In genomic region chr10:7523656-7524055, GRCh38 we compare ENCODE assay signal across 23 cellular contexts.
A peak's percentile ranks its signal among the peaks of the same experiment; 100 is the strongest.
DNase-seq lines count a peak whose midpoint lies in the region; ATAC-seq and TF ChIP-seq lines count a peak whose summit lies in the region.
"Had no signal": no experiment of that assay in that cellular context is flagged by ENCODE, and none has a peak within 500 bp of the region (broad histone marks: within the 10 kb centered on the region; RNA-seq: fewer than 3 reads in every experiment).

No MANE protein-coding gene starts in this region.

- no peak for TF ChIP-seq CTCF in activated CD8-positive, alpha-beta T cell treated with anti-CD3 and anti-CD28 coated beads for 36 hours (IDR thresholded peaks at IDR 0.05)
- TF ChIP-seq CTCF in PC-3 (conservative IDR thresholded peaks at IDR 0.05; ENCODE audit: low read depth, low read length) (0 out of 2 replicates have a peak, but pooled peaks have one; percentile 14), foreskin keratinocyte (conservative IDR thresholded peaks at IDR 0.05) (peak; percentile 5)

- POLR2A ChIA-PET in activated CD8-positive, alpha-beta T cell treated with anti-CD3 and anti-CD28 coated beads, Interleukin-2, amount 10 ng/mL, durations not matched to agents 7 days and 5 days (lab: Charles Lee): no interaction called here
- POLR2A ChIA-PET in activated CD8-positive, alpha-beta T cell treated with anti-CD3 and anti-CD28 coated beads for 36 hours (lab: Charles Lee): no interaction called here
- POLR2A ChIA-PET in PC-3 (lab: Charles Lee; ENCODE audit: unreplicated experiment): interaction anchor here (0.6 kb wide), 1 partner anchor 48 kb away, joined by 3 read pairs; no protein-coding TSS in a partner anchor

- H3K4me3 Mint-ChIP-seq in activated CD8-positive, alpha-beta T cell treated with anti-CD3 and anti-CD28 coated beads, Interleukin-2, amount 10 ng/mL, durations not matched to agents 7 days and 5 days: no peak overlapping the region
- H3K4me3 Mint-ChIP-seq in activated CD8-positive, alpha-beta T cell treated with anti-CD3 and anti-CD28 coated beads for 36 hours: no peak overlapping the region
- H3K4me3 Mint-ChIP-seq: CD8-positive, alpha-beta memory T cell had no signal

- H3K9me3 ChIP-seq in PC-3 (ENCODE audit: low read length): no peaks in the 10 kb centered on the region
- H3K9me3 ChIP-seq: MG63 had no signal

- H3K4me1 ChIP-seq in PC-3 (ENCODE audit: insufficient read depth, low read length) (no peaks in the 10 kb centered on the region), foreskin keratinocyte (no peaks in the 10 kb centered on the region)

- H3K9me2 ChIP-seq in PC-3 (replicated peaks; ENCODE audit: low read length): no peaks in the 10 kb centered on the region

- CTCF ChIA-PET in activated CD8-positive, alpha-beta T cell treated with anti-CD3 and anti-CD28 coated beads, Interleukin-2, amount 10 ng/mL, durations not matched to agents 7 days and 5 days (lab: Charles Lee): interaction anchor here (0.6 to 7.6 kb wide), 9 partner anchors 22 to 603 kb away, joined by 3 to 132 read pairs (median 3); no protein-coding TSS in a partner anchor
- CTCF ChIA-PET in activated CD8-positive, alpha-beta T cell treated with anti-CD3 and anti-CD28 coated beads for 36 hours (lab: Charles Lee): interaction anchor here (1.1 to 4.1 kb wide), 5 partner anchors 14 to 163 kb away, joined by 3 to 124 read pairs (median 10); partner anchors contain the start of gene ITIH5
- CTCF ChIA-PET in PC-3 (lab: Charles Lee): no interaction called here

- H3K27me3 ChIP-seq in PC-3 (ENCODE audit: low read length): 0 out of 2 replicates have a peak, but pooled peaks cover 4% of the 10 kb centered on the region
- peaks cover 8% of the 10 kb centered on the region for H3K27me3 ChIP-seq in foreskin keratinocyte

- peaks cover 3% of the 10 kb centered on the region for H3K9me3 Mint-ChIP-seq in activated CD8-positive, alpha-beta T cell treated with anti-CD3 and anti-CD28 coated beads, Interleukin-2, amount 10 ng/mL, durations not matched to agents 7 days and 5 days (ENCODE audit: insufficient read depth)
- H3K9me3 Mint-ChIP-seq in activated CD8-positive, alpha-beta T cell treated with anti-CD3 and anti-CD28 coated beads for 36 hours: peaks cover 3% of the 10 kb centered on the region
- H3K9me3 Mint-ChIP-seq: CD8-positive, alpha-beta memory T cell had no signal

- DNase-seq in activated CD8-positive, alpha-beta T cell treated with anti-CD3 and anti-CD28 coated beads, Interleukin-2, amount 10 ng/mL, durations not matched to agents 7 days and 5 days: no peak
- DNase-seq in activated CD8-positive, alpha-beta T cell treated with anti-CD3 and anti-CD28 coated beads for 36 hours: no peak
- DNase-seq in Kasumi-1 (lab: John Stamatoyannopoulos, UW): peak; percentile 38 to 45
- DNase-seq in PC-3: peak; percentile 5
- DNase-seq in foreskin keratinocyte: no peak
- no peak for DNase-seq in ecto neural progenitor cell (ENCODE audit: low spot score)
- no peak for DNase-seq in GM19238 (ENCODE audit: insufficient read length, low spot score)
- no peak for DNase-seq in NCI-H1694 treated with DMSO at 0.1 percent for 48 hours (lab: John Stamatoyannopoulos, UW)
- DNase-seq: Calu3; CD8-positive, alpha-beta memory T cell; DMS153; GOT3; HCEC 1CT; IMR-90; MG63; NCI-H1105 treated with DMSO at 0.1 percent for 48 hours; NCI-H2081 treated with DMSO at 0.1 percent for 48 hours; NCI-H2171 treated with DMSO at 0.1 percent for 48 hours; NCI-H524 treated with DMSO at 0.1 percent for 48 hours; NCI-H82; PC-9; SIG-M5 had no signal

- no peak for ATAC-seq in activated CD8-positive, alpha-beta T cell treated with anti-CD3 and anti-CD28 coated beads, Interleukin-2, amount 10 ng/mL, durations not matched to agents 7 days and 5 days
- ATAC-seq in activated CD8-positive, alpha-beta T cell treated with anti-CD3 and anti-CD28 coated beads for 36 hours: no peak
- ATAC-seq in PC-3: no peak
- ATAC-seq in foreskin keratinocyte: no peak

- H3K79me2 ChIP-seq in PC-3 (ENCODE audit: low read length): no peaks in the 10 kb centered on the region

- no peaks in the 10 kb centered on the region for H3F3A ChIP-seq in PC-3 (ENCODE audit: low read length, unreplicated experiment)

- no peak overlapping the region for H3K4me2 ChIP-seq in PC-3 (ENCODE audit: low read length)
- H3K4me2 ChIP-seq: PC-9 had no signal

- H3K36me3 ChIP-seq in PC-3 (ENCODE audit: low read depth, low read length): no peaks in the 10 kb centered on the region; the same call in 1 of the 2 replicates
- H3K36me3 ChIP-seq: MG63 had no signal

- no peak overlapping the region for H3K4me3 ChIP-seq in PC-3 (ENCODE audit: low read length)
- H3K4me3 ChIP-seq: MG63, PC-9 had no signal

- H3K27ac ChIP-seq in PC-3 (ENCODE audit: low read length): no peak overlapping the region
- no peak overlapping the region for H3K27ac ChIP-seq in foreskin keratinocyte
- H3K27ac ChIP-seq: C4-2B, PC-9 had no signal

- intact Hi-C loops in activated CD8-positive, alpha-beta T cell treated with anti-CD3 and anti-CD28 coated beads for 36 hours (cut with micrococcal nuclease): no loop called here
- intact Hi-C loops in PC-3 (cut with micrococcal nuclease): no loop called here

- H3K27me3 Mint-ChIP-seq in activated CD8-positive, alpha-beta T cell treated with anti-CD3 and anti-CD28 coated beads, Interleukin-2, amount 10 ng/mL, durations not matched to agents 7 days and 5 days (ENCODE audit: low read depth): peaks cover 9% of the 10 kb centered on the region
- no peaks in the 10 kb centered on the region for H3K27me3 Mint-ChIP-seq in activated CD8-positive, alpha-beta T cell treated with anti-CD3 and anti-CD28 coated beads for 36 hours

- no peak overlapping the region for H2AFZ ChIP-seq in PC-3 (ENCODE audit: low read length)
- H2AFZ ChIP-seq: PC-9 had no signal

- no TSS peak for BruUV-seq in PC-3 (replicated peaks; lab: Mats Ljungman, UMichigan)

- peaks cover 13% of the 10 kb centered on the region for H3K36me3 Mint-ChIP-seq in activated CD8-positive, alpha-beta T cell treated with anti-CD3 and anti-CD28 coated beads, Interleukin-2, amount 10 ng/mL, durations not matched to agents 7 days and 5 days (ENCODE audit: low read depth)
- no peaks in the 10 kb centered on the region for H3K36me3 Mint-ChIP-seq in activated CD8-positive, alpha-beta T cell treated with anti-CD3 and anti-CD28 coated beads for 36 hours (ENCODE audit: low read depth)
- H3K36me3 Mint-ChIP-seq: CD8-positive, alpha-beta memory T cell had no signal

- H3K27ac Mint-ChIP-seq in activated CD8-positive, alpha-beta T cell treated with anti-CD3 and anti-CD28 coated beads, Interleukin-2, amount 10 ng/mL, durations not matched to agents 7 days and 5 days: peak overlapping the region; percentile 50
- no peak overlapping the region for H3K27ac Mint-ChIP-seq in activated CD8-positive, alpha-beta T cell treated with anti-CD3 and anti-CD28 coated beads for 36 hours
- H3K27ac Mint-ChIP-seq: CD8-positive, alpha-beta memory T cell had no signal

- H4K20me1 ChIP-seq in PC-3 (ENCODE audit: low read length): no peaks in the 10 kb centered on the region

- H3K4me1 Mint-ChIP-seq in activated CD8-positive, alpha-beta T cell treated with anti-CD3 and anti-CD28 coated beads, Interleukin-2, amount 10 ng/mL, durations not matched to agents 7 days and 5 days (ENCODE audit: low read depth): peaks cover 50% of the 10 kb centered on the region
- H3K4me1 Mint-ChIP-seq in activated CD8-positive, alpha-beta T cell treated with anti-CD3 and anti-CD28 coated beads for 36 hours (ENCODE audit: low read depth): peaks cover 20% of the 10 kb centered on the region

- H3K9ac ChIP-seq in PC-3 (ENCODE audit: low read length): no peak overlapping the region

Comparison
In these comparisons a context has a peak if more than half of its experiments do, and no peak if none do; other contexts are left out.
1. DNase-seq: peak in Kasumi-1 (2 of 2) and PC-3 (single experiment); none in activated CD8-positive, alpha-beta T cell treated with anti-CD3 and anti-CD28 coated beads, Interleukin-2, amount 10 ng/mL, durations not matched to agents 7 days and 5 days (single experiment), activated CD8-positive, alpha-beta T cell treated with anti-CD3 and anti-CD28 coated beads for 36 hours (single experiment), foreskin keratinocyte (0 of 2), ecto neural progenitor cell (single experiment), GM19238 (single experiment) and NCI-H1694 treated with DMSO at 0.1 percent for 48 hours (single experiment).